In the genomic region with DNA sequence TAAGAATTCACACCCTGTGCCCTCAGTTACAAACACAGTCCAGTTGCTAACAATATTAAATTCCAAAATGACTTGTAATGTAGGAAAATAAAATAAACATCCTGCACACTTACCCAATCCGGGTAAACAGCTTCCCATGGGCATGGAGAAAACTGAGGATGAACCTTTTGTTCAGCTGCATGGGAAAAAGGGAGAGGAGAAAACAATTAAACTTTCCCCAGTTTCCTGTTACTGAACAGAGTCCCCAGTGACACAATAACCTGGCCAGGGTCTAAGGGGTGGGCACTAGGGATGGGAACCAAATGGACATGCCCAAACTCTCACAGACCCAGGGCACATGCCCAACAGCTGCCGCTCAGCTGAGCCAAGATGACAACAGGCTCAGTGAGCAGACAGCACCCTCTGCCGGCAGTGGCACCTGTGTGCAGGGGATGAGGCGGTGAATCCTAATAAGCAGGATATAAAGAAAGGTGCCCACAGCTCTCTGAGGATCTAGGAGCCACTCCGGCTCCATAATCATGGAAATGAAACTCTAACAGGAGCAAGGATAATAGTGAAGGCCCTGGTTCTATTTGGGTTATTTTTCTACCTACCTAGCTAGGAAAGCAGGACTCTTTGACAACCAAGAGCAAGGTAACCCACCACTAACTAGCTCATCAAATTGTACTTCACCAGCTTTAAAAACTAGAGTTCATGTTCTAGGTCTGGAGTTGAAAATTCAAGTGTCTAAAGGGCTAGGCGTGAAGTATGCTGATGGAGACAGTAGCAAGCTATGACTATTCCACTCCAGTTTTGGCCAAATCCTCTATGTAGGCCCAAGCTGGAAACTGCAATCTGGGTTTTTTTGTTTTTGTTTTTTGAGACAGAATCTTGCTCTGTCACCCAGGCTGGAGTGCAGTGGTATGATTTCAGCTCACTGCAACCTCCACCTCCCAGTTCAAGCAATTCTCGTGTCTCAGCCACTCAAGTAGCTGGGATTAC, we compare ENCODE assay signal across 9 cellular contexts. TPM values are rescaled to one million over a fixed set of nuclear protein-coding genes. Genes with fewer than 3 reads are reported as not detected.
DNase-seq lines count a peak whose midpoint lies in the region; ATAC-seq and TF ChIP-seq lines count a peak whose summit lies in the region.
"Had no signal": no experiment of that assay in that cellular context is flagged by ENCODE, and none has a peak within 500 bp of the region (broad histone marks: within the 10 kb centered on the region; RNA-seq: fewer than 3 reads in every experiment).

No MANE protein-coding gene starts in this region.

- H3K9ac ChIP-seq in NT2/D1 (ENCODE audit: insufficient read length, low read depth), result no peak overlapping the region

- no peak overlapping the region for H3K4me3 ChIP-seq in NT2/D1 (ENCODE audit: insufficient read length, low read depth)

- H3K36me3 ChIP-seq in NT2/D1 (ENCODE audit: insufficient read depth, insufficient read length, low read length), result peaks cover 24% of the 10 kb centered on the region

- peak; percentile 82 for TF ChIP-seq CTCF in endothelial cell (IDR thresholded peaks at IDR 0.05; ENCODE audit: unreplicated experiment)

- H3K27ac Mint-ChIP-seq in endothelial cell (ENCODE audit: unreplicated experiment), result no peak overlapping the region
- H3K27ac Mint-ChIP-seq: dendritic cell treated with granulocyte-macrophage colony-stimulating factor and Interleukin-4, amounts not matched to agents 40 ng/mL and 50 ng/mL, for 4 days had no signal

- no peaks in the 10 kb centered on the region for H3K9me3 Mint-ChIP-seq in endothelial cell (ENCODE audit: unreplicated experiment)
- H3K9me3 Mint-ChIP-seq: dendritic cell treated with granulocyte-macrophage colony-stimulating factor and Interleukin-4, amounts not matched to agents 40 ng/mL and 50 ng/mL, for 4 days had no signal

- peaks cover 7% of the 10 kb centered on the region for H3K4me1 Mint-ChIP-seq in endothelial cell (ENCODE audit: unreplicated experiment)

- peaks cover 22% of the 10 kb centered on the region for H3K36me3 Mint-ChIP-seq in endothelial cell (ENCODE audit: low read depth, unreplicated experiment)

- H3K9me3 ChIP-seq in NT2/D1 (ENCODE audit: insufficient read depth, low read length), result no peaks in the 10 kb centered on the region

- no peaks in the 10 kb centered on the region for H3K4me1 ChIP-seq in NT2/D1 (ENCODE audit: insufficient read depth, insufficient read length)

- no peak overlapping the region for H3K4me3 Mint-ChIP-seq in endothelial cell (ENCODE audit: unreplicated experiment)
- H3K4me3 Mint-ChIP-seq: dendritic cell treated with granulocyte-macrophage colony-stimulating factor and Interleukin-4, amounts not matched to agents 40 ng/mL and 50 ng/mL, for 4 days had no signal

- peaks cover 1% of the 10 kb centered on the region for H3K27me3 Mint-ChIP-seq in endothelial cell (ENCODE audit: unreplicated experiment)
- H3K27me3 Mint-ChIP-seq: dendritic cell treated with granulocyte-macrophage colony-stimulating factor and Interleukin-4, amounts not matched to agents 40 ng/mL and 50 ng/mL, for 4 days had no signal

- peak; percentile 42 for ATAC-seq in HG03565 (IDR thresholded peaks at IDR 0.05; ENCODE audit: unreplicated experiment)
- no peak for ATAC-seq in HG02884 (IDR thresholded peaks at IDR 0.05; ENCODE audit: unreplicated experiment)

- no peaks in the 10 kb centered on the region for H3K27me3 ChIP-seq in NT2/D1 (ENCODE audit: insufficient read depth, insufficient read length)

- peak; percentile 10 for DNase-seq in DMS 273 treated with DMSO at 0.1 percent for 48 hours (lab: John Stamatoyannopoulos, UW)
- peak; percentile 46 for DNase-seq in NT2/D1 (ENCODE audit: low read depth, low spot score)
- peak; percentile 61 for DNase-seq in activated CD8-positive, alpha-beta memory T cell treated with anti-CD3 and anti-CD28 coated beads, Interleukin-2, amount 50 U/mL, for 24 hours (ENCODE audit: extremely low read depth)
- DNase-seq in endothelial cell (ENCODE audit: low spot score), result peak; percentile 86
- peak; percentile 62 for DNase-seq in middle frontal gyrus (ENCODE audit: extremely low spot score, low spot score)
- DNase-seq in stimulated activated CD8-positive, alpha-beta memory T cell treated with anti-CD3 and anti-CD28 coated beads, Interleukin-15, amount 100 ng/mL, for 48 hours (ENCODE audit: low read depth in 2 of 2), result peak; percentile 67 to 71

RNA-seq across cellular contexts. Expression of gene SMG6, which starts 58.8 kb away (rescaled TPM):
- total RNA-seq in endothelial cell (ENCODE audit: unreplicated experiment), result 38.1 TPM

RNA-seq across cellular contexts. Expression of gene SRR, which starts 58.9 kb away (rescaled TPM):
- 27.8 TPM for total RNA-seq in endothelial cell (ENCODE audit: unreplicated experiment)

Comparison
In these comparisons a context has a peak if more than half of its experiments do, and no peak if none do; other contexts are left out.
1. DNase-seq: peak in every context shown above with its lines; median percentile 86 in endothelial cell; 69 in stimulated activated CD8-positive, alpha-beta memory T cell treated with anti-CD3 and anti-CD28 coated beads, Interleukin-15, amount 100 ng/mL, for 48 hours; 62 in middle frontal gyrus; 61 in activated CD8-positive, alpha-beta memory T cell treated with anti-CD3 and anti-CD28 coated beads, Interleukin-2, amount 50 U/mL, for 24 hours; 46 in NT2/D1; 10 in DMS 273 treated with DMSO at 0.1 percent for 48 hours.